Comparison of ENCODE assay signal across 1 cellular context in genomic region chr2:26757873-26758789, GRCh38.
A peak's percentile ranks its signal among the peaks of the same experiment; 100 is the strongest.
TF ChIP-seq lines count a peak whose summit lies in the region.

No MANE protein-coding gene starts in this region.

TF ChIP-seq in HepG2, 621 proteins besides CTCF, POLR2A, EP300 and RAD21 (continued from another document and continues in another):
- TF ChIP-seq, protein P1, sequence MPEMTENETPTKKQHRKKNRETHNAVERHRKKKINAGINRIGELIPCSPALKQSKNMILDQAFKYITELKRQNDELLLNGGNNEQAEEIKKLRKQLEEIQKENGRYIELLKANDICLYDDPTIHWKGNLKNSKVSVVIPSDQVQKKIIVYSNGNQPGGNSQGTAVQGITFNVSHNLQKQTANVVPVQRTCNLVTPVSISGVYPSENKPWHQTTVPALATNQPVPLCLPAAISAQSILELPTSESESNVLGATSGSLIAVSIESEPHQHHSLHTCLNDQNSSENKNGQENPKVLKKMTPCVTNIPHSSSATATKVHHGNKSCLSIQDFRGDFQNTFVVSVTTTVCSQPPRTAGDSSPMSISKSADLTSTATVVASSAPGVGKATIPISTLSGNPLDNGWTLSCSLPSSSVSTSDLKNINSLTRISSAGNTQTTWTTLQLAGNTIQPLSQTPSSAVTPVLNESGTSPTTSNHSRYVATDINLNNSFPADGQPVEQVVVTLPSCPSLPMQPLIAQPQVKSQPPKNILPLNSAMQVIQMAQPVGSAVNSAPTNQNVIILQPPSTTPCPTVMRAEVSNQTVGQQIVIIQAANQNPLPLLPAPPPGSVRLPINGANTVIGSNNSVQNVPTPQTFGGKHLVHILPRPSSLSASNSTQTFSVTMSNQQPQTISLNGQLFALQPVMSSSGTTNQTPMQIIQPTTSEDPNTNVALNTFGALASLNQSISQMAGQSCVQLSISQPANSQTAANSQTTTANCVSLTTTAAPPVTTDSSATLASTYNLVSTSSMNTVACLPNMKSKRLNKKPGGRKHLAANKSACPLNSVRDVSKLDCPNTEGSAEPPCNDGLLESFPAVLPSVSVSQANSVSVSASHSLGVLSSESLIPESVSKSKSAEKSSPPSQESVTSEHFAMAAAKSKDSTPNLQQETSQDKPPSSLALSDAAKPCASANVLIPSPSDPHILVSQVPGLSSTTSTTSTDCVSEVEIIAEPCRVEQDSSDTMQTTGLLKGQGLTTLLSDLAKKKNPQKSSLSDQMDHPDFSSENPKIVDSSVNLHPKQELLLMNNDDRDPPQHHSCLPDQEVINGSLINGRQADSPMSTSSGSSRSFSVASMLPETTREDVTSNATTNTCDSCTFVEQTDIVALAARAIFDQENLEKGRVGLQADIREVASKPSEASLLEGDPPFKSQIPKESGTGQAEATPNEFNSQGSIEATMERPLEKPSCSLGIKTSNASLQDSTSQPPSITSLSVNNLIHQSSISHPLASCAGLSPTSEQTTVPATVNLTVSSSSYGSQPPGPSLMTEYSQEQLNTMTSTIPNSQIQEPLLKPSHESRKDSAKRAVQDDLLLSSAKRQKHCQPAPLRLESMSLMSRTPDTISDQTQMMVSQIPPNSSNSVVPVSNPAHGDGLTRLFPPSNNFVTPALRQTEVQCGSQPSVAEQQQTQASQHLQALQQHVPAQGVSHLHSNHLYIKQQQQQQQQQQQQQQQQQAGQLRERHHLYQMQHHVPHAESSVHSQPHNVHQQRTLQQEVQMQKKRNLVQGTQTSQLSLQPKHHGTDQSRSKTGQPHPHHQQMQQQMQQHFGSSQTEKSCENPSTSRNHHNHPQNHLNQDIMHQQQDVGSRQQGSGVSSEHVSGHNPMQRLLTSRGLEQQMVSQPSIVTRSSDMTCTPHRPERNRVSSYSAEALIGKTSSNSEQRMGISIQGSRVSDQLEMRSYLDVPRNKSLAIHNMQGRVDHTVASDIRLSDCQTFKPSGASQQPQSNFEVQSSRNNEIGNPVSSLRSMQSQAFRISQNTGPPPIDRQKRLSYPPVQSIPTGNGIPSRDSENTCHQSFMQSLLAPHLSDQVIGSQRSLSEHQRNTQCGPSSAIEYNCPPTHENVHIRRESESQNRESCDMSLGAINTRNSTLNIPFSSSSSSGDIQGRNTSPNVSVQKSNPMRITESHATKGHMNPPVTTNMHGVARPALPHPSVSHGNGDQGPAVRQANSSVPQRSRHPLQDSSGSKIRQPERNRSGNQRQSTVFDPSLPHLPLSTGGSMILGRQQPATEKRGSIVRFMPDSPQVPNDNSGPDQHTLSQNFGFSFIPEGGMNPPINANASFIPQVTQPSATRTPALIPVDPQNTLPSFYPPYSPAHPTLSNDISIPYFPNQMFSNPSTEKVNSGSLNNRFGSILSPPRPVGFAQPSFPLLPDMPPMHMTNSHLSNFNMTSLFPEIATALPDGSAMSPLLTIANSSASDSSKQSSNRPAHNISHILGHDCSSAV (CRISPR knock-in tag; IDR thresholded peaks at IDR 0.05; ENCODE audit: borderline replicate concordance) = no peak
- no peak for TF ChIP-seq ZNF614 (CRISPR knock-in tag; IDR thresholded peaks at IDR 0.05; ENCODE audit: borderline replicate concordance)
- TF ChIP-seq SIX4 (CRISPR knock-in tag; IDR thresholded peaks at IDR 0.05) = no peak
- TF ChIP-seq ZNF567 (CRISPR knock-in tag; IDR thresholded peaks at IDR 0.05; ENCODE audit: borderline replicate concordance) = no peak
- peak; percentile 68 for TF ChIP-seq CREB1 (IDR thresholded peaks at IDR 0.05)
- peak; percentile 78 for TF ChIP-seq CREB1 (CRISPR knock-in tag; IDR thresholded peaks at IDR 0.05)
- TF ChIP-seq RFXANK (CRISPR knock-in tag; IDR thresholded peaks at IDR 0.05) = 0 out of 2 replicates have a peak, but pooled peaks have one; percentile 52
- no peak; the same call in 1 of the 2 replicates for TF ChIP-seq ZNF7 (CRISPR knock-in tag; IDR thresholded peaks at IDR 0.05)
- TF ChIP-seq NFRKB (IDR thresholded peaks at IDR 0.05) = no peak
- TF ChIP-seq, protein P2, sequence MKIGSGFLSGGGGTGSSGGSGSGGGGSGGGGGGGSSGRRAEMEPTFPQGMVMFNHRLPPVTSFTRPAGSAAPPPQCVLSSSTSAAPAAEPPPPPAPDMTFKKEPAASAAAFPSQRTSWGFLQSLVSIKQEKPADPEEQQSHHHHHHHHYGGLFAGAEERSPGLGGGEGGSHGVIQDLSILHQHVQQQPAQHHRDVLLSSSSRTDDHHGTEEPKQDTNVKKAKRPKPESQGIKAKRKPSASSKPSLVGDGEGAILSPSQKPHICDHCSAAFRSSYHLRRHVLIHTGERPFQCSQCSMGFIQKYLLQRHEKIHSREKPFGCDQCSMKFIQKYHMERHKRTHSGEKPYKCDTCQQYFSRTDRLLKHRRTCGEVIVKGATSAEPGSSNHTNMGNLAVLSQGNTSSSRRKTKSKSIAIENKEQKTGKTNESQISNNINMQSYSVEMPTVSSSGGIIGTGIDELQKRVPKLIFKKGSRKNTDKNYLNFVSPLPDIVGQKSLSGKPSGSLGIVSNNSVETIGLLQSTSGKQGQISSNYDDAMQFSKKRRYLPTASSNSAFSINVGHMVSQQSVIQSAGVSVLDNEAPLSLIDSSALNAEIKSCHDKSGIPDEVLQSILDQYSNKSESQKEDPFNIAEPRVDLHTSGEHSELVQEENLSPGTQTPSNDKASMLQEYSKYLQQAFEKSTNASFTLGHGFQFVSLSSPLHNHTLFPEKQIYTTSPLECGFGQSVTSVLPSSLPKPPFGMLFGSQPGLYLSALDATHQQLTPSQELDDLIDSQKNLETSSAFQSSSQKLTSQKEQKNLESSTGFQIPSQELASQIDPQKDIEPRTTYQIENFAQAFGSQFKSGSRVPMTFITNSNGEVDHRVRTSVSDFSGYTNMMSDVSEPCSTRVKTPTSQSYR (CRISPR knock-in tag; IDR thresholded peaks at IDR 0.05; ENCODE audit: borderline replicate concordance) = peak; percentile 92
- no peak for TF ChIP-seq TARDBP (CRISPR knock-in tag; IDR thresholded peaks at IDR 0.05)
- TF ChIP-seq, protein P3, sequence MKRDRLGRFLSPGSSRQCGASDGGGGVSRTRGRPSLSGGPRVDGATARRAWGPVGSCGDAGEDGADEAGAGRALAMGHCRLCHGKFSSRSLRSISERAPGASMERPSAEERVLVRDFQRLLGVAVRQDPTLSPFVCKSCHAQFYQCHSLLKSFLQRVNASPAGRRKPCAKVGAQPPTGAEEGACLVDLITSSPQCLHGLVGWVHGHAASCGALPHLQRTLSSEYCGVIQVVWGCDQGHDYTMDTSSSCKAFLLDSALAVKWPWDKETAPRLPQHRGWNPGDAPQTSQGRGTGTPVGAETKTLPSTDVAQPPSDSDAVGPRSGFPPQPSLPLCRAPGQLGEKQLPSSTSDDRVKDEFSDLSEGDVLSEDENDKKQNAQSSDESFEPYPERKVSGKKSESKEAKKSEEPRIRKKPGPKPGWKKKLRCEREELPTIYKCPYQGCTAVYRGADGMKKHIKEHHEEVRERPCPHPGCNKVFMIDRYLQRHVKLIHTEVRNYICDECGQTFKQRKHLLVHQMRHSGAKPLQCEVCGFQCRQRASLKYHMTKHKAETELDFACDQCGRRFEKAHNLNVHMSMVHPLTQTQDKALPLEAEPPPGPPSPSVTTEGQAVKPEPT (CRISPR knock-in tag; IDR thresholded peaks at IDR 0.05; ENCODE audit: low read depth) = no peak
- TF ChIP-seq, protein P4, sequence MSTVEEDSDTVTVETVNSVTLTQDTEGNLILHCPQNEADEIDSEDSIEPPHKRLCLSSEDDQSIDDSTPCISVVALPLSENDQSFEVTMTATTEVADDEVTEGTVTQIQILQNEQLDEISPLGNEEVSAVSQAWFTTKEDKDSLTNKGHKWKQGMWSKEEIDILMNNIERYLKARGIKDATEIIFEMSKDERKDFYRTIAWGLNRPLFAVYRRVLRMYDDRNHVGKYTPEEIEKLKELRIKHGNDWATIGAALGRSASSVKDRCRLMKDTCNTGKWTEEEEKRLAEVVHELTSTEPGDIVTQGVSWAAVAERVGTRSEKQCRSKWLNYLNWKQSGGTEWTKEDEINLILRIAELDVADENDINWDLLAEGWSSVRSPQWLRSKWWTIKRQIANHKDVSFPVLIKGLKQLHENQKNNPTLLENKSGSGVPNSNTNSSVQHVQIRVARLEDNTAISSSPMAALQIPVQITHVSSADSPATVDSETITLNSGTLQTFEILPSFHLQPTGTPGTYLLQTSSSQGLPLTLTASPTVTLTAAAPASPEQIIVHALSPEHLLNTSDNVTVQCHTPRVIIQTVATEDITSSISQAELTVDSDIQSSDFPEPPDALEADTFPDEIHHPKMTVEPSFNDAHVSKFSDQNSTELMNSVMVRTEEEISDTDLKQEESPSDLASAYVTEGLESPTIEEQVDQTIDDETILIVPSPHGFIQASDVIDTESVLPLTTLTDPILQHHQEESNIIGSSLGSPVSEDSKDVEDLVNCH (CRISPR knock-in tag; IDR thresholded peaks at IDR 0.05) = no peak
- no peak for TF ChIP-seq ARHGAP35 (CRISPR knock-in tag; IDR thresholded peaks at IDR 0.05; ENCODE audit: borderline replicate concordance)
- TF ChIP-seq BHLHE40 (IDR thresholded peaks at IDR 0.05; ENCODE audit: low read length) = no peak
- 0 out of 2 replicates have a peak, but pooled peaks have one; percentile 10 for TF ChIP-seq KDM1A (CRISPR knock-in tag; IDR thresholded peaks at IDR 0.05)
- no peak for TF ChIP-seq SOX13 (IDR thresholded peaks at IDR 0.05)
- TF ChIP-seq SOX13 (CRISPR knock-in tag; conservative IDR thresholded peaks at IDR 0.05 in 1 of 2, IDR thresholded peaks at IDR 0.05 in 1 of 2) = peak in 1 of 2 experiments; percentile 59; a peak in 1 of 4 replicates
- TF ChIP-seq, protein P5, sequence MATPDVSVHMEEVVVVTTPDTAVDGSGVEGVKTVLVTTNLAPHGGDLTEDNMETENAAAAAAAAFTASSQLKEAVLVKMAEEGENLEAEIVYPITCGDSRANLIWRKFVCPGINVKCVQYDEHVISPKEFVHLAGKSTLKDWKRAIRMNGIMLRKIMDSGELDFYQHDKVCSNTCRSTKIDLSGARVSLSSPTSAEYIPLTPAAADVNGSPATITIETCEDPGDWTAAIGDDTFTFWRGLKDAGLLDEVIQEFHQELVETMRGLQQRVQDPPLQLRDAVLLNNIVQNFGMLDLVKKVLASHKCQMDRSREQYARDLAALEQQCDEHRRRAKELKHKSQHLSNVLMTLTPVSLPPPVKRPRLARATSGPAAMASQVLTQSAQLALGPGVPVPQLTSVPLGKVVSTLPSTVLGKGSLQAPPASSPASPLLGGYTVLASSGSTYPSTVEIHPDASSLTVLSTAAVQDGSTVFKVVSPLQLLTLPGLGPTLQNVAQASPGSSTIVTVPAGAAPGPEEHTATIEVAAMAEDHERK (CRISPR knock-in tag; IDR thresholded peaks at IDR 0.05; ENCODE audit: low read depth) = no peak
- TF ChIP-seq ZNF781 (CRISPR knock-in tag; IDR thresholded peaks at IDR 0.05; ENCODE audit: borderline replicate concordance, not compliant biosample characterization) = no peak
- TF ChIP-seq ZFYVE20 (CRISPR knock-in tag; IDR thresholded peaks at IDR 0.05; ENCODE audit: borderline replicate concordance, low read depth) = no peak
- no peak for TF ChIP-seq MXD1 (CRISPR knock-in tag; IDR thresholded peaks at IDR 0.05)
- TF ChIP-seq JUND (CRISPR knock-in tag; IDR thresholded peaks at IDR 0.05) = peak; percentile 70; the same call in 1 of the 2 replicates
- TF ChIP-seq TCF7L2 (IDR thresholded peaks at IDR 0.05; ENCODE audit: low read depth, low read length) = no peak
- no peak for TF ChIP-seq MTF1 (CRISPR knock-in tag; IDR thresholded peaks at IDR 0.05)
- no peak for TF ChIP-seq ZEB1 (IDR thresholded peaks at IDR 0.05; ENCODE audit: insufficient replicate concordance, low read depth)
- no peak for TF ChIP-seq ZSCAN22 (CRISPR knock-in tag; IDR thresholded peaks at IDR 0.05)
- peak; percentile 76; the same call in 1 of the 2 replicates for TF ChIP-seq ERF (CRISPR knock-in tag; IDR thresholded peaks at IDR 0.05)
- TF ChIP-seq CEBPB (IDR thresholded peaks at IDR 0.05; ENCODE audit: borderline replicate concordance, low read depth, low read length) = peak; percentile 69
- TF ChIP-seq REPIN1 (CRISPR knock-in tag; IDR thresholded peaks at IDR 0.05; ENCODE audit: borderline replicate concordance, low read depth) = no peak
- no peak for TF ChIP-seq SMARCC2 (IDR thresholded peaks at IDR 0.05)
- TF ChIP-seq TMF1 (CRISPR knock-in tag; IDR thresholded peaks at IDR 0.05; ENCODE audit: low read depth) = no peak
- no peak for TF ChIP-seq ZNF367 (CRISPR knock-in tag; IDR thresholded peaks at IDR 0.05; ENCODE audit: borderline replicate concordance)
- TF ChIP-seq TBP (CRISPR knock-in tag; IDR thresholded peaks at IDR 0.05) = no peak
